In the genomic region with DNA sequence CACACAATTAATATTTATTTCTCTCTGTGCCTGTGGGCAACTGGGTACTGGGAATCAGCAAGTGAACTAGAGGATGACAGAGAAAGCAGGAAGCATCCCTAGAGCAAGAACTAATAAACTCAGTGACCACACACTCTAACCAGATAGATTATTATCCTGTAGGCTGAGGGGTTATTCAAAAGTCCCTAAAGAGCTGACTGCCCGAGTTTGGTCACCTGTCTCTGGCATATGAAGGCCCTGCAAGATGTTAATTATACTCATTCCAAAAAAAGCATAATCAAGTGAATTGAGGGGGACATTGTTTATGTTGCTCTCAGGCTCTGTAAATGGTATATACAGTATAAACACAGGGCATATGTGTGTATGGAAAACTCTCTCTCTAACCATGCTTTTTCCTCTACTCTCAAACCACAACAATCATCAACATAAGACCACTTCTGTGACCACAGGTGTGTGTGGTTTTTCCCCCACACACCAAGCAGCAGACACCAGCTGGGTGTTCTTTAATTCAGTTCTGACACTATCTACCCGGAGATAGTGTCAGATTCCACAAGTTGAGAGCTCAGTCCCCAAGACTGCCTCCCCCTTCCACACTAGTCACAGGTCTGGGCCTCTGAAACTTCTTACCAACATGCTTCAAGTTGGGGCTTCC, we compare ENCODE assay signal across 11 cellular contexts. TPM values are rescaled to one million over a fixed set of nuclear protein-coding genes. Genes with fewer than 3 reads are reported as not detected.
DNase-seq lines count a peak whose midpoint lies in the region; ATAC-seq and TF ChIP-seq lines count a peak whose summit lies in the region.
"Had no signal": no experiment of that assay in that cellular context is flagged by ENCODE, and none has a peak within 500 bp of the region (broad histone marks: within the 10 kb centered on the region; RNA-seq: fewer than 3 reads in every experiment).

No MANE protein-coding gene starts in this region.

- intact Hi-C loops in right cardiac atrium (cut with DNase I) (no loop called here), left lung (cut with DNase I) (no loop called here)

- no peak overlapping the region for H3K4me3 ChIP-seq in right cardiac atrium (ENCODE audit: low read length)
- H3K4me3 ChIP-seq in left lung, result no peak overlapping the region
- H3K4me3 ChIP-seq: SK-N-MC, vagina had no signal

- H3K4me1 ChIP-seq in right cardiac atrium (ENCODE audit: control insufficient read depth, insufficient read depth, low read length), result no peaks in the 10 kb centered on the region
- peaks cover 0 to 2% of the 10 kb centered on the region in 2 donors for H3K4me1 ChIP-seq in left lung

- H3K9me3 ChIP-seq in right cardiac atrium (ENCODE audit: control insufficient read depth, low read length), result no peaks in the 10 kb centered on the region
- peaks cover 0 to 3% of the 10 kb centered on the region in 2 donors for H3K9me3 ChIP-seq in left lung
- H3K9me3 ChIP-seq: vagina had no signal

- H3K27ac ChIP-seq in right cardiac atrium (ENCODE audit: low read length) (no peak overlapping the region), left lung (no peak overlapping the region)
- H3K27ac ChIP-seq: SK-N-MC, vagina had no signal

- peaks cover 2% of the 10 kb centered on the region for H3K27me3 ChIP-seq in right cardiac atrium (ENCODE audit: control insufficient read depth, insufficient read depth)
- H3K27me3 ChIP-seq in left lung, result no peaks in the 10 kb centered on the region
- H3K27me3 ChIP-seq: vagina had no signal

- ATAC-seq in GM19328 (IDR thresholded peaks at IDR 0.05; ENCODE audit: unreplicated experiment) (peak; percentile 77), HG03139 (IDR thresholded peaks at IDR 0.05; ENCODE audit: unreplicated experiment) (peak; percentile 52), right cardiac atrium (no peak), left lung (no peak)

- peak; percentile 18 for DNase-seq in activated CD8-positive, alpha-beta memory T cell treated with anti-CD3 and anti-CD28 coated beads, Interleukin-2, amount 50 U/mL, for 4 hours
- peak; percentile 14 to 17 for DNase-seq in stimulated activated CD8-positive, alpha-beta memory T cell treated with anti-CD3 and anti-CD28 coated beads, Interleukin-2, amount 100 ng/mL, for 48 hours (ENCODE audit: low read depth in 2 of 2)
- DNase-seq in right cardiac atrium, result no peak
- DNase-seq in left lung, result no peak
- DNase-seq in SIG-M5 treated with dmso at 0.1 percent for 504 hours (lab: John Stamatoyannopoulos, UW; ENCODE audit: unreplicated experiment), result no peak
- DNase-seq: mammary epithelial cell, NCI-H1436 had no signal

- 34% methylated on average over 2 of the region's 2 CpGs for WGBS in right cardiac atrium

- no peak for TF ChIP-seq CTCF in left lung (IDR thresholded peaks at IDR 0.05)

- no peaks in the 10 kb centered on the region for H3K36me3 ChIP-seq in left lung
- H3K36me3 ChIP-seq: vagina had no signal

RNA-seq across cellular contexts. Expression of a gene that starts 6.2 kb away (rescaled TPM):
- total RNA-seq in right cardiac atrium (1 to 10 TPM; 1.2 to 2.3 (median 1.8) TPM), left lung (10 to 100 TPM in 1 of 2 donors, 1 to 10 TPM in 1; 6.5 to 19.2 TPM)
- 0.50 TPM for polyA plus RNA-seq in right cardiac atrium

RNA-seq across cellular contexts. Expression of a gene that starts 56.2 kb away (rescaled TPM):
- total RNA-seq in right cardiac atrium (10 to 100 TPM; 12.1 to 15.9 (median 14.4) TPM), left lung (10 to 100 TPM; 15.9 to 17.9 TPM)
- polyA plus RNA-seq in right cardiac atrium, result 17.5 TPM

Comparison
In these comparisons a context has a peak if more than half of its experiments do, and no peak if none do; other contexts are left out.
1. ATAC-seq: peak in GM19328 (single experiment) and HG03139 (single experiment); none in right cardiac atrium (0 of 2) and left lung (single experiment).
2. DNase-seq: peak in activated CD8-positive, alpha-beta memory T cell treated with anti-CD3 and anti-CD28 coated beads, Interleukin-2, amount 50 U/mL, for 4 hours (single experiment) and stimulated activated CD8-positive, alpha-beta memory T cell treated with anti-CD3 and anti-CD28 coated beads, Interleukin-2, amount 100 ng/mL, for 48 hours (2 of 2); none in right cardiac atrium (0 of 3), left lung (0 of 2) and SIG-M5 treated with dmso at 0.1 percent for 504 hours (single experiment).